Comparison of ENCODE assay signal across 7 cellular contexts in the genomic region with DNA sequence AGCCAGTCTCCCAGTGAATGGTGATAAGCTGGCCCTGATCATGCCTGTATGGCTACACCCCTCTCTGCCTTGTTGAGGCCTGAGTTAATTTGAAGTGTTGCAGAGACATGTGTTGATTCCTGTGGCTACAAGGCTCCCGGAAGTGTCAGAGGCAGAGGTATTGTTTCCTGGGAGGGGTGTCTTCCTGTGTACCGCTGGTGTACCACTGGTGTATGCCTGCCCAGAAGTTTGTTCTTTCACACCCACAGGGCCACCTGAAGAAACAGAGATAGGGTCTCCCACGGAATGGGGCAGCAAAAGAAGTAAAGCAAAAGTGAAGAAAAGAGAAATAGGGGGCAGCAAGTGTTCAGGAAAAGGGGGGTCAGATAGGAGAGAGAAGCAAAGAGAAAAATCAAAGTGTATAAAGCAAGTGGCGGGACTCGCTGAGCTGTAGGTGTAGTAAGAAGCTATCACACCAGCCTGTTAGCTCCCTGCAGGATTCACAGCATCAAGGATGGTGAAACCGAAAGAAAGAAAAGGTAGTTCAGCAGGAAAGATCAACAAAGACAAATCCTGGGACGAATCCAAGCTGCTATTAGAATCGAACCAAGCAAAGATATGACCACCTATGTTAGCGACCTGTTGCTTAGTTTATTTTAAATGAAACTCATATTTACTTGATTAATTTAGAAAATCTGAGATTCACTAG. TPM values are rescaled to one million over a fixed set of nuclear protein-coding genes. Genes with fewer than 3 reads are reported as not detected.
DNase-seq lines count a peak whose midpoint lies in the region; ATAC-seq, FAIRE-seq and TF ChIP-seq lines count a peak whose summit lies in the region.

No MANE protein-coding gene starts in this region.

- peak overlapping the region; percentile 61 for H3K4me2 ChIP-seq in MM.1S (ENCODE audit: low read depth, low read length)
- H3K4me2 ChIP-seq in HepG2 (ENCODE audit: low read depth, low read length), result peak overlapping the region; percentile 23; the same call in 1 of the 2 replicates

- no peak for TF ChIP-seq EP300 in HepG2 (IDR thresholded peaks at IDR 0.05; ENCODE audit: low read depth in 2 of 2, low read length in 2 of 2)
- no peak for TF ChIP-seq EP300 in HepG2 (CRISPR knock-in tag; IDR thresholded peaks at IDR 0.05; ENCODE audit: borderline replicate concordance)

- H3K9ac ChIP-seq in MM.1S (ENCODE audit: low read length) (no peak overlapping the region), HepG2 (ENCODE audit: insufficient read depth, low read depth, low read length) (no peak overlapping the region)

- H2AFZ ChIP-seq in MM.1S (ENCODE audit: low read length), result peak overlapping the region; percentile 56
- no peak overlapping the region for H2AFZ ChIP-seq in HepG2 (ENCODE audit: low read length)

- H3K36me3 ChIP-seq in MM.1S (replicated peaks; ENCODE audit: insufficient read depth, low read length) (no peaks in the 10 kb centered on the region), HepG2 (replicated peaks in 1 of 2; ENCODE audit: control insufficient read depth in 1 of 2, insufficient read depth in 2 of 2, low read length in 2 of 2) (no peaks in the 10 kb centered on the region)

- ATAC-seq in HepG2, result no peak
- peak; percentile 16 for ATAC-seq in stimulated activated naive CD8-positive, alpha-beta T cell treated with anti-CD3 and anti-CD28 coated beads, Interleukin-15, Interleukin-2, amounts not matched to agents 100 U/mL and 50 U/mL, for 24 hours
- no peak for ATAC-seq in HG03095 (IDR thresholded peaks at IDR 0.05; ENCODE audit: unreplicated experiment)

- POLR2A ChIA-PET in HepG2 (lab: Yijun Ruan, JAX), result no interaction called here

- no peaks in the 10 kb centered on the region for H3K9me3 ChIP-seq in MM.1S (replicated peaks; ENCODE audit: insufficient read depth, low read length)
- no peaks in the 10 kb centered on the region for H3K9me3 ChIP-seq in HepG2 (ENCODE audit: low read length)

- 43% methylated on average over 9 of the region's 9 CpGs for WGBS in HepG2 (ENCODE audit: low lambda C conversion rate)

- in situ Hi-C loops in HepG2 (cut with HindIII; ENCODE audit: extremely low pct_ligation_motif_present, low pct_unique_long_range_greater_than_20kb), result no loop called here

- H3K27me3 ChIP-seq in MM.1S (replicated peaks; ENCODE audit: insufficient read depth, low read length) (no peaks in the 10 kb centered on the region), HepG2 (ENCODE audit: control insufficient read depth in 1 of 2, insufficient read depth in 2 of 2, low read length in 2 of 2) (no peaks in the 10 kb centered on the region; a peak in 2 of 5 replicates)

- H3K4me3 ChIP-seq in MM.1S (ENCODE audit: low read length) (peak overlapping the region; percentile 1; the same call in 1 of the 2 replicates), HepG2 (replicated peaks in 1 of 3; ENCODE audit: insufficient read depth in 1 of 3, low read depth in 2 of 3, low read length in 3 of 3) (no peak overlapping the region)

- H3K9me2 ChIP-seq in MM.1S (replicated peaks; ENCODE audit: insufficient read depth, low read length), result no peaks in the 10 kb centered on the region

- no peak for TF ChIP-seq RAD21 in HepG2 (CRISPR knock-in tag; IDR thresholded peaks at IDR 0.05)

- CTCF ChIA-PET in HepG2 (lab: Yijun Ruan, JAX; ENCODE audit: low intra/inter-chr PET ratio, low total read pairs), result no interaction called here

- intact Hi-C loops in HepG2 (cut with micrococcal nuclease; ENCODE audit: unreplicated experiment), result loop anchor here (2.0 kb wide), 1 partner anchor 37 kb away; the partner anchor contains the start of gene CD47

- FAIRE-seq in HepG2 (lab: Jason Lieb, UNC), result no peak

- H3K27ac ChIP-seq in MM.1S (ENCODE audit: low read length), result peak overlapping the region; percentile 20; the same call in 1 of the 2 replicates
- H3K27ac ChIP-seq in HepG2 (ENCODE audit: extremely low read length, insufficient read depth, low read length), result no peak overlapping the region

- peaks cover 27% of the 10 kb centered on the region for H3F3A ChIP-seq in MM.1S (ENCODE audit: insufficient read depth, low read length)

- no peak for TF ChIP-seq POLR2A in HepG2 (IDR thresholded peaks at IDR 0.05; ENCODE audit: insufficient read depth in 1 of 2, low read depth in 2 of 2, low read length in 2 of 2)

- no peak for TF ChIP-seq CTCF in MM.1S (IDR thresholded peaks at IDR 0.05; ENCODE audit: low read length)
- no peak for TF ChIP-seq CTCF in HepG2 (CRISPR knock-in tag; IDR thresholded peaks at IDR 0.05)

- DNase-seq in MM.1S (peak; percentile 36), HepG2 (ENCODE audit: low spot score) (no peak), occipital lobe (lab: John Stamatoyannopoulos, UW) (no peak), NCI-H82 treated with DMSO at 0.1 percent for 48 hours (lab: John Stamatoyannopoulos, UW; ENCODE audit: unreplicated experiment) (no peak)
- peak; percentile 69 for DNase-seq in activated CD8-positive, alpha-beta memory T cell treated with anti-CD3 and anti-CD28 coated beads, Interleukin-2, amount 50 U/mL, for 48 hours
- peak; percentile 47 for DNase-seq in stimulated activated naive CD8-positive, alpha-beta T cell treated with anti-CD3 and anti-CD28 coated beads, Interleukin-15, Interleukin-2, amounts not matched to agents 100 U/mL and 50 U/mL, for 24 hours

- H3K4me1 ChIP-seq in MM.1S (ENCODE audit: low read length), result peaks cover 33% of the 10 kb centered on the region
- no peaks in the 10 kb centered on the region for H3K4me1 ChIP-seq in HepG2 (ENCODE audit: insufficient read depth, low read length)

- H3K79me2 ChIP-seq in MM.1S (ENCODE audit: low read length), result no peaks in the 10 kb centered on the region
- H3K79me2 ChIP-seq in HepG2 (ENCODE audit: insufficient read depth, low read length), result no peaks in the 10 kb centered on the region

- H4K20me1 ChIP-seq in MM.1S (ENCODE audit: insufficient read depth, low read length) (no peaks in the 10 kb centered on the region), HepG2 (ENCODE audit: insufficient read depth, low read length) (no peaks in the 10 kb centered on the region)

- BruUV-seq in HepG2 (replicated peaks; lab: Mats Ljungman, UMichigan), result no TSS peak

TF ChIP-seq in HepG2, 621 proteins besides CTCF, POLR2A, EP300 and RAD21 (continues in another document):
- TF ChIP-seq ZNF282 (IDR thresholded peaks at IDR 0.05; ENCODE audit: partially characterized antibody), result no peak
- TF ChIP-seq MAFK (conservative IDR thresholded peaks at IDR 0.05 in 1 of 2, IDR thresholded peaks at IDR 0.05 in 1 of 2; ENCODE audit: low read length in 2 of 2), result no peak
- TF ChIP-seq SALL1 (CRISPR knock-in tag; IDR thresholded peaks at IDR 0.05), result no peak
- no peak for TF ChIP-seq ZSCAN30 (CRISPR knock-in tag; IDR thresholded peaks at IDR 0.05)
- no peak for TF ChIP-seq TMF1 (CRISPR knock-in tag; IDR thresholded peaks at IDR 0.05; ENCODE audit: low read depth)
- no peak for TF ChIP-seq ZBTB7B (CRISPR knock-in tag; IDR thresholded peaks at IDR 0.05)
- no peak for TF ChIP-seq KMT2A (CRISPR knock-in tag; IDR thresholded peaks at IDR 0.05)
- TF ChIP-seq, protein P1, sequence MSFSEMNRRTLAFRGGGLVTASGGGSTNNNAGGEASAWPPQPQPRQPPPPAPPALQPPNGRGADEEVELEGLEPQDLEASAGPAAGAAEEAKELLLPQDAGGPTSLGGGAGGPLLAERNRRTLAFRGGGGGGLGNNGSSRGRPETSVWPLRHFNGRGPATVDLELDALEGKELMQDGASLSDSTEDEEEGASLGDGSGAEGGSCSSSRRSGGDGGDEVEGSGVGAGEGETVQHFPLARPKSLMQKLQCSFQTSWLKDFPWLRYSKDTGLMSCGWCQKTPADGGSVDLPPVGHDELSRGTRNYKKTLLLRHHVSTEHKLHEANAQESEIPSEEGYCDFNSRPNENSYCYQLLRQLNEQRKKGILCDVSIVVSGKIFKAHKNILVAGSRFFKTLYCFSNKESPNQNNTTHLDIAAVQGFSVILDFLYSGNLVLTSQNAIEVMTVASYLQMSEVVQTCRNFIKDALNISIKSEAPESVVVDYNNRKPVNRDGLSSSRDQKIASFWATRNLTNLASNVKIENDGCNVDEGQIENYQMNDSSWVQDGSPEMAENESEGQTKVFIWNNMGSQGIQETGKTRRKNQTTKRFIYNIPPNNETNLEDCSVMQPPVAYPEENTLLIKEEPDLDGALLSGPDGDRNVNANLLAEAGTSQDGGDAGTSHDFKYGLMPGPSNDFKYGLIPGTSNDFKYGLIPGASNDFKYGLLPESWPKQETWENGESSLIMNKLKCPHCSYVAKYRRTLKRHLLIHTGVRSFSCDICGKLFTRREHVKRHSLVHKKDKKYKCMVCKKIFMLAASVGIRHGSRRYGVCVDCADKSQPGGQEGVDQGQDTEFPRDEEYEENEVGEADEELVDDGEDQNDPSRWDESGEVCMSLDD (CRISPR knock-in tag; IDR thresholded peaks at IDR 0.05; ENCODE audit: borderline replicate concordance), result no peak
- TF ChIP-seq ZNF12 (CRISPR knock-in tag; IDR thresholded peaks at IDR 0.05), result no peak
- TF ChIP-seq MXD4 (CRISPR knock-in tag; IDR thresholded peaks at IDR 0.05), result no peak
- TF ChIP-seq SIN3A (IDR thresholded peaks at IDR 0.05; ENCODE audit: borderline replicate concordance, low read depth, low read length), result no peak
- TF ChIP-seq ZNF367 (CRISPR knock-in tag; IDR thresholded peaks at IDR 0.05; ENCODE audit: borderline replicate concordance), result no peak

RNA-seq across cellular contexts. Expression of gene CD47, which starts 36.6 kb away (rescaled TPM):
- total RNA-seq in HepG2 (2016; rRNA removed; fragmentation: Illumina TruSeq; extraction: Trizol), result 3.1 and 6.5 TPM in 2 replicates
- 1.3 and 2.9 TPM in 2 replicates for total RNA-seq in HepG2 (2016; cell fraction: cytosol; rRNA removed; fragmentation: Illumina TruSeq; extraction: Trizol; ENCODE audit: low read depth)
- total RNA-seq in HepG2 (2016; cell fraction: insoluble cytoplasmic fraction; rRNA removed; fragmentation: Illumina TruSeq; extraction: Trizol), result 2.7 and 7.3 TPM in 2 replicates
- 4.1 and 4.8 TPM in 2 replicates for total RNA-seq in HepG2 (2016; cell fraction: membrane; rRNA removed; fragmentation: Illumina TruSeq; extraction: Trizol)
- 6.2 and 7.8 TPM in 2 replicates for total RNA-seq in HepG2 (2016; cell fraction: nucleus; rRNA removed; fragmentation: Illumina TruSeq; extraction: Trizol)
- polyA plus RNA-seq in HepG2 (2011; rRNA removed), result 2.5 and 3.3 TPM in 2 replicates
- polyA plus RNA-seq in HepG2 (2011; cell fraction: cytosol; rRNA removed), result 1.7 and 2.7 TPM in 2 replicates
- 1.1 and 1.3 TPM in 2 replicates for polyA plus RNA-seq in HepG2 (2011; cell fraction: nucleus; rRNA removed)
- polyA plus RNA-seq in HepG2 (2012), result 1.1 and 1.8 TPM in 2 replicates
- 2.0 and 2.2 TPM in 2 replicates for polyA plus RNA-seq in HepG2 (2016; cell fraction: cytosol; fragmentation: Illumina TruSeq; extraction: Trizol; ENCODE audit: low read depth)
- polyA plus RNA-seq in HepG2 (2016; cell fraction: insoluble cytoplasmic fraction; fragmentation: Illumina TruSeq; extraction: Trizol; ENCODE audit: low read depth), result 2.8 and 3.0 TPM in 2 replicates
- polyA plus RNA-seq in HepG2 (2016; cell fraction: membrane; fragmentation: Illumina TruSeq; extraction: Trizol; ENCODE audit: low read depth), result 2.2 and 2.8 TPM in 2 replicates
- polyA plus RNA-seq in HepG2 (2016; cell fraction: nucleus; fragmentation: Illumina TruSeq; extraction: Trizol; ENCODE audit: insufficient read depth, low read depth), result 5.7 and 10.7 TPM in 2 replicates
- 1.3 and 18.8 TPM in 2 replicates for polyA minus RNA-seq in HepG2 (2011; rRNA and poly(A)+ RNA removed; ENCODE audit: low replicate concordance)
- 1.5 and 1.6 TPM in 2 replicates for polyA minus RNA-seq in HepG2 (2011; cell fraction: cytosol; rRNA and poly(A)+ RNA removed)
- polyA minus RNA-seq in HepG2 (2011; cell fraction: nucleus; rRNA and poly(A)+ RNA removed), result 3.6 and 10.0 TPM in 2 replicates
- 352 TPM for total RNA-seq in occipital lobe

Comparison
In these comparisons a context has a peak if more than half of its experiments do, and no peak if none do; other contexts are left out.
1. DNase-seq: peak in MM.1S (single experiment), activated CD8-positive, alpha-beta memory T cell treated with anti-CD3 and anti-CD28 coated beads, Interleukin-2, amount 50 U/mL, for 48 hours (single experiment) and stimulated activated naive CD8-positive, alpha-beta T cell treated with anti-CD3 and anti-CD28 coated beads, Interleukin-15, Interleukin-2, amounts not matched to agents 100 U/mL and 50 U/mL, for 24 hours (single experiment); none in HepG2 (single experiment), occipital lobe (single experiment) and NCI-H82 treated with DMSO at 0.1 percent for 48 hours (single experiment).
2. RNA of gene CD47, which starts 36.6 kb away (total RNA-seq): 352 TPM in occipital lobe (single experiment); 1.3 to 7.8 TPM in HepG2; every median in the first group is over 10 times any median in the second.